9 cellular contexts compared by ENCODE assay signal in genomic region chr15:35306361-35306981, GRCh38.
DNase-seq lines count a peak whose midpoint lies in the region; ATAC-seq and TF ChIP-seq lines count a peak whose summit lies in the region.
"Had no signal": no experiment of that assay in that cellular context is flagged by ENCODE, and none has a peak within 500 bp of the region (broad histone marks: within the 10 kb centered on the region; RNA-seq: fewer than 3 reads in every experiment).

No MANE protein-coding gene starts in this region.

- no peak overlapping the region for H3K9ac ChIP-seq in fibroblast of lung (ENCODE audit: insufficient read depth, low read length)

- intact Hi-C loops in dorsolateral prefrontal cortex (cut with DNase I): no loop called here

- H3K36me3 ChIP-seq in fibroblast of lung (ENCODE audit: control insufficient read depth, insufficient read depth, low read length): no peaks in the 10 kb centered on the region

- TF ChIP-seq CTCF in fibroblast of lung (conservative IDR thresholded peaks at IDR 0.05 in 1 of 2, IDR thresholded peaks at IDR 0.05 in 1 of 2; ENCODE audit: low read depth in 1 of 2, low read length in 2 of 2) (no peak), nephron progenitor cell (IDR thresholded peaks at IDR 0.05) (no peak), dorsolateral prefrontal cortex (IDR thresholded peaks at IDR 0.05 in 54 of 56, conservative IDR thresholded peaks at IDR 0.05 in 2 of 56; ENCODE audit: low read depth in 1 of 56, partially characterized antibody in 56 of 56) (no peak)

- no peak overlapping the region for H2AFZ ChIP-seq in fibroblast of lung (ENCODE audit: low read length)

- no peak overlapping the region for H3K4me3 Mint-ChIP-seq in nephron progenitor cell
- H3K4me3 Mint-ChIP-seq: effector memory CD8-positive, alpha-beta T cell had no signal

- no peaks in the 10 kb centered on the region for H3K9me3 Mint-ChIP-seq in nephron progenitor cell
- H3K9me3 Mint-ChIP-seq: effector memory CD8-positive, alpha-beta T cell had no signal

- no peaks in the 10 kb centered on the region for H3K27me3 ChIP-seq in fibroblast of lung (ENCODE audit: control insufficient read depth, insufficient read depth, low read length)
- no peaks in the 10 kb centered on the region for H3K27me3 ChIP-seq in dorsolateral prefrontal cortex

- H4K20me1 ChIP-seq in fibroblast of lung (ENCODE audit: control insufficient read depth, extremely low read depth, insufficient read depth, low read length): no peaks in the 10 kb centered on the region

- no peaks in the 10 kb centered on the region for H3K79me2 ChIP-seq in fibroblast of lung (ENCODE audit: control insufficient read depth, insufficient read depth, low read length)

- no peaks in the 10 kb centered on the region for H3K36me3 Mint-ChIP-seq in nephron progenitor cell (ENCODE audit: low read depth)

- peak; percentile 57 for DNase-seq in DMS114 treated with DMSO at 0.1 percent for 48 hours (lab: John Stamatoyannopoulos, UW; ENCODE audit: unreplicated experiment)
- DNase-seq in NCI-H226: peak; percentile 86
- peak; percentile 79 to 91 for DNase-seq in fibroblast of lung (ENCODE audit: low read depth in 2 of 2)
- DNase-seq in nephron progenitor cell: no peak
- no peak for DNase-seq in dorsolateral prefrontal cortex
- no peak for DNase-seq in GF-D8 (lab: John Stamatoyannopoulos, UW)
- no peak for DNase-seq in NCI-H345 treated with DMSO at 0.1 percent for 48 hours (lab: John Stamatoyannopoulos, UW; ENCODE audit: unreplicated experiment)
- DNase-seq: effector memory CD8-positive, alpha-beta T cell had no signal

- H3K4me3 ChIP-seq in fibroblast of lung (replicated peaks in 1 of 4; ENCODE audit: control extremely low read depth in 1 of 4, insufficient read depth in 1 of 4, low read depth in 3 of 4, low read length in 4 of 4) (peak overlapping the region in 1 of 4 experiments; percentile 6), dorsolateral prefrontal cortex (peak overlapping the region in 2 of 59 donors; percentile 4 to 15)

- H3K27ac Mint-ChIP-seq in nephron progenitor cell: peak overlapping the region; percentile 96
- H3K27ac Mint-ChIP-seq: effector memory CD8-positive, alpha-beta T cell had no signal

- no peaks in the 10 kb centered on the region for H3K27me3 Mint-ChIP-seq in nephron progenitor cell (ENCODE audit: low read depth, poor library complexity)
- H3K27me3 Mint-ChIP-seq: effector memory CD8-positive, alpha-beta T cell had no signal

- H3K9me3 ChIP-seq in fibroblast of lung (ENCODE audit: control insufficient read depth, insufficient read depth, low read depth, low read length): no peaks in the 10 kb centered on the region

- H3K4me1 ChIP-seq in fibroblast of lung (ENCODE audit: control insufficient read depth, extremely low read depth, insufficient read depth, low read length): peaks cover 21% of the 10 kb centered on the region

- peak overlapping the region; percentile 13 for H3K27ac ChIP-seq in fibroblast of lung (ENCODE audit: insufficient read depth, low read length)
- no peak overlapping the region for H3K27ac ChIP-seq in dorsolateral prefrontal cortex

- ATAC-seq in GM19324 (IDR thresholded peaks at IDR 0.05; ENCODE audit: low FRiP score, unreplicated experiment): no peak
- ATAC-seq: effector memory CD8-positive, alpha-beta T cell had no signal

- peaks cover 41% of the 10 kb centered on the region for H3K4me1 Mint-ChIP-seq in nephron progenitor cell

- peak overlapping the region; percentile 51 for H3K4me2 ChIP-seq in fibroblast of lung (ENCODE audit: extremely low read depth, insufficient read depth, low read length)

Comparison
In these comparisons a context has a peak if more than half of its experiments do, and no peak if none do; other contexts are left out.
1. DNase-seq: peak in DMS114 treated with DMSO at 0.1 percent for 48 hours (single experiment), NCI-H226 (single experiment) and fibroblast of lung (2 of 2); none in nephron progenitor cell (single experiment), dorsolateral prefrontal cortex (0 of 10), GF-D8 (single experiment) and NCI-H345 treated with DMSO at 0.1 percent for 48 hours (single experiment).